8 cellular contexts compared by ENCODE assay signal in the genomic region with DNA sequence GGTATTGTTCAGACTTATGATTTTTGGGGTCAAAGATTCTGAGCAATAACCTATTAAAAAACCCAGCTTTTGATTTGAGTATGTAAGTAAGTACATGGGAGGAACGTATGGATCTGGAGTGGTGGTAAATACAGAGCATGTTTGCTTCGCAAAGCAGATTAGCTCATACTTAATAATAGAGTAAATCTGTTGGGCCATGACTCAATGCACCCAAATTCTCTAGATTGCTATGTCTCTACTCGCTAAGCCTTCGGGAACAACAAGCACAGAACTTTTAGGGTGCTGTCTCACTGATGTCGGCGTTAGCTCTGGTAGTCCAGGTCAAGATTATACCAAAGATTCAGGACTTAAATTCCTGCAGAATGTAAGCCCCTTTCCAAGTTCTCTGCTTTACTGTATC. TPM values are rescaled to one million over a fixed set of nuclear protein-coding genes. Genes with fewer than 3 reads are reported as not detected.
DNase-seq lines count a peak whose midpoint lies in the region; ATAC-seq lines count a peak whose summit lies in the region.

No MANE protein-coding gene starts in this region.

- H3K4me3 Mint-ChIP-seq in activated CD4-positive, alpha-beta T cell treated with anti-CD3 and anti-CD28 coated beads, Interleukin-2, amount 10 ng/mL, durations not matched to agents 24 days and 14 days = peak overlapping the region; percentile 90

- H3K27me3 Mint-ChIP-seq in activated CD4-positive, alpha-beta T cell treated with anti-CD3 and anti-CD28 coated beads, Interleukin-2, amount 10 ng/mL, durations not matched to agents 24 days and 14 days = peaks cover 14% of the 10 kb centered on the region

- peaks cover 8% of the 10 kb centered on the region for H3K4me1 ChIP-seq in thymus (ENCODE audit: control insufficient read depth, insufficient read depth, low read length)

- H3K4me1 Mint-ChIP-seq in activated CD4-positive, alpha-beta T cell treated with anti-CD3 and anti-CD28 coated beads, Interleukin-2, amount 10 ng/mL, durations not matched to agents 24 days and 14 days = peaks cover 28% of the 10 kb centered on the region

- WGBS in thymus = 96% methylated on average over 6 of the region's 6 CpGs

- H3K9me3 Mint-ChIP-seq in activated CD4-positive, alpha-beta T cell treated with anti-CD3 and anti-CD28 coated beads, Interleukin-2, amount 10 ng/mL, durations not matched to agents 24 days and 14 days = peaks cover 4% of the 10 kb centered on the region
- H3K9me3 Mint-ChIP-seq in activated naive CD4-positive, alpha-beta T cell treated with anti-CD3 and anti-CD28 coated beads, Interleukin-2, amount 50 U/mL, for 72 hours = no peaks in the 10 kb centered on the region

- no peak for DNase-seq in activated CD4-positive, alpha-beta T cell treated with anti-CD3 and anti-CD28 coated beads, Interleukin-2, amount 10 ng/mL, durations not matched to agents 24 days and 14 days
- no peak for DNase-seq in activated CD4-positive, alpha-beta T cell treated with anti-CD3 and anti-CD28 coated beads for 48 hours
- DNase-seq in activated naive CD4-positive, alpha-beta T cell treated with anti-CD3 and anti-CD28 coated beads, Interleukin-2, amount 50 U/mL, for 72 hours (ENCODE audit: low spot score in 2 of 2) = no peak
- DNase-seq in iris pigment epithelial cell (ENCODE audit: low read depth) = peak; percentile 80
- DNase-seq in NCI-H1436 (lab: John Stamatoyannopoulos, UW) = no peak

- ATAC-seq in activated naive CD4-positive, alpha-beta T cell treated with anti-CD3 and anti-CD28 coated beads, Interleukin-2, amount 50 U/mL, for 72 hours = no peak
- ATAC-seq in HG02610 (IDR thresholded peaks at IDR 0.05; ENCODE audit: unreplicated experiment) (no peak), GM19397 (IDR thresholded peaks at IDR 0.05; ENCODE audit: unreplicated experiment) (no peak)

- peak overlapping the region; percentile 72 for H3K4me3 ChIP-seq in thymus (ENCODE audit: low read length)

- peaks cover 2% of the 10 kb centered on the region for H3K36me3 Mint-ChIP-seq in activated CD4-positive, alpha-beta T cell treated with anti-CD3 and anti-CD28 coated beads, Interleukin-2, amount 10 ng/mL, durations not matched to agents 24 days and 14 days (ENCODE audit: low read depth)
- H3K36me3 Mint-ChIP-seq in activated naive CD4-positive, alpha-beta T cell treated with anti-CD3 and anti-CD28 coated beads, Interleukin-2, amount 50 U/mL, for 72 hours = peaks cover 0 to 14% of the 10 kb centered on the region in 2 donors

- H3K9me3 ChIP-seq in thymus (ENCODE audit: control insufficient read depth) = no peaks in the 10 kb centered on the region

- H3K27me3 ChIP-seq in thymus (ENCODE audit: control insufficient read depth, insufficient read depth) = peaks cover 2% of the 10 kb centered on the region

- H3K27ac Mint-ChIP-seq in activated CD4-positive, alpha-beta T cell treated with anti-CD3 and anti-CD28 coated beads, Interleukin-2, amount 10 ng/mL, durations not matched to agents 24 days and 14 days = peak overlapping the region; percentile 85
- H3K27ac Mint-ChIP-seq in activated naive CD4-positive, alpha-beta T cell treated with anti-CD3 and anti-CD28 coated beads, Interleukin-2, amount 50 U/mL, for 72 hours = peak overlapping the region; percentile 45 to 84

- intact Hi-C loops in activated CD4-positive, alpha-beta T cell treated with anti-CD3 and anti-CD28 coated beads, Interleukin-2, amount 10 ng/mL, durations not matched to agents 24 days and 14 days (cut with micrococcal nuclease) = loop anchor here (5.0 kb wide), 3 partner anchors 162 to 792 kb away; a partner anchor contains a TSS

- H3K27ac ChIP-seq in thymus (ENCODE audit: low read depth) = no peak overlapping the region

- no peaks in the 10 kb centered on the region for H3K36me3 ChIP-seq in thymus (ENCODE audit: control insufficient read depth, insufficient read depth)

RNA-seq across cellular contexts. Expression of a gene that starts 0.8 kb away (rescaled TPM):
- total RNA-seq in activated CD4-positive, alpha-beta T cell treated with anti-CD3 and anti-CD28 coated beads, Interleukin-2, amount 10 ng/mL, durations not matched to agents 24 days and 14 days = 9.4 and 9.6 TPM in 2 replicates
- 1 to 10 TPM; 6.4 to 8.3 TPM for total RNA-seq in activated naive CD4-positive, alpha-beta T cell treated with anti-CD3 and anti-CD28 coated beads, Interleukin-2, amount 50 U/mL, for 72 hours
- 16.9 TPM for polyA plus RNA-seq in thymus
